ENCODE assay signal across 8 cellular contexts in the genomic region with DNA sequence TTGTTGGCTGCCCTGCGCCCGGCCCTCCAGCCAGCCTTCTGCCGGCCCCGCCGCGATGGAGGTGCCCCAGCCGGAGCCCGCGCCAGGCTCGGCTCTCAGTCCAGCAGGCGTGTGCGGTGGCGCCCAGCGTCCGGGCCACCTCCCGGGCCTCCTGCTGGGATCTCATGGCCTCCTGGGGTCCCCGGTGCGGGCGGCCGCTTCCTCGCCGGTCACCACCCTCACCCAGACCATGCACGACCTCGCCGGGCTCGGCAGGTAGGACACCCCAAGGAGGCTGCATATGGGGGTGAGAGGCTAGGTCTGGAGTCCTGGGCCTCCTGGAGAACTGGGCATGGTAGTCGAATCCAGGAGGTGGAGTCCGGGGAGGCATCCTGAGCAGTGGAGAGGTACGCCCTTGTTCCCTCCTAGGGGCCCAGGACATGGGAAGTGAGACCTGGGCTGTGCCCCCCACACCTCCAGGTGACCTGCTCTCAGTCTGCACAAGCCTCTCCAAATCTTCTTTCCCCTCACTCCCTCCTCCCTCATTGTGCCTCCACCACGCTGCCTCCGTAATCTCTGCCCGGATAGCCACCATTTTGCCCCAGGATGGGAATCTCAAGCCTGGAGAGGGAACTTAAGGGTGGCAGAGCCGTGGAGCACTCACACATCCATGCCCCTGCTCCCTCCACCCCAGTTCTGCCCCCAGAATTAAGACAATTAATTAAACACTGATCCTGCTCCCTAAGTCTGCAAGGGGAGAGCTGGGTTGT. TPM values are rescaled to one million over a fixed set of nuclear protein-coding genes. Genes with fewer than 3 reads are reported as not detected.
DNase-seq lines count a peak whose midpoint lies in the region; ATAC-seq and TF ChIP-seq lines count a peak whose summit lies in the region.

No MANE protein-coding gene starts in this region.

- H3K9me3 ChIP-seq in adipocyte (ENCODE audit: control insufficient read depth, low read length), result no peaks in the 10 kb centered on the region
- no peaks in the 10 kb centered on the region for H3K9me3 ChIP-seq in liver (ENCODE audit: control insufficient read depth in 4 of 4, low read length in 3 of 4)
- H3K9me3 ChIP-seq in upper lobe of left lung, result no peaks in the 10 kb centered on the region

- peak overlapping the region; percentile 86 for H3K9ac ChIP-seq in adipocyte (ENCODE audit: low read length)
- peak overlapping the region in 1 of 2 donors; percentile 71 for H3K9ac ChIP-seq in liver (ENCODE audit: low read depth in 1 of 2, low read length in 2 of 2)

- H3K36me3 ChIP-seq in adipocyte (ENCODE audit: control insufficient read depth, insufficient read depth, low read length, severe bottlenecking), result peaks cover 19% of the 10 kb centered on the region
- H3K36me3 ChIP-seq in liver (ENCODE audit: control insufficient read depth in 4 of 4, insufficient read depth in 3 of 4, low read depth in 1 of 4, low read length in 3 of 4), result peaks cover 0 to 2% (median 0%) of the 10 kb centered on the region in 4 donors
- H3K36me3 ChIP-seq in upper lobe of left lung, result peaks cover 0 to 30% (median 24%) of the 10 kb centered on the region in 4 donors

- H3K4me1 ChIP-seq in adipocyte (ENCODE audit: control insufficient read depth, insufficient read depth, low read length) (peaks cover 21% of the 10 kb centered on the region), liver (ENCODE audit: control insufficient read depth in 4 of 4, insufficient read depth in 4 of 4, low read length in 3 of 4) (peaks cover 10 to 30% (median 22%) of the 10 kb centered on the region in 4 donors), upper lobe of left lung (peaks cover 50 to 66% (median 58%) of the 10 kb centered on the region in 4 donors)

- H3K27ac ChIP-seq in liver (ENCODE audit: low read depth in 1 of 2, low read length in 2 of 2) (peak overlapping the region; percentile 25 to 29), upper lobe of left lung (peak overlapping the region; percentile 94 to 98 (median 96))

- no peak for TF ChIP-seq RAD21 in liver (IDR thresholded peaks at IDR 0.05)

- H3K4me3 ChIP-seq in GM12865 (ENCODE audit: low read depth, low read length) (peak overlapping the region; percentile 91), adipocyte (ENCODE audit: low read length) (peak overlapping the region; percentile 94), liver (ENCODE audit: low read depth in 1 of 3, low read length in 3 of 3) (peak overlapping the region; percentile 2 to 67 (median 54)), upper lobe of left lung (peak overlapping the region; percentile 27 to 96 (median 84))

- TF ChIP-seq POLR2A in upper lobe of left lung (IDR thresholded peaks at IDR 0.05), result no peak

- TF ChIP-seq CTCF in GM12865 (IDR thresholded peaks at IDR 0.05; ENCODE audit: insufficient read depth, low read depth, low read length, missing control alignments) (no peak), liver (IDR thresholded peaks at IDR 0.05; ENCODE audit: low read depth, low read length, missing input control) (no peak), upper lobe of left lung (IDR thresholded peaks at IDR 0.05) (no peak)

- H3K27me3 ChIP-seq in adipocyte (replicated peaks; ENCODE audit: control insufficient read depth, insufficient read depth, low read length) (no peaks in the 10 kb centered on the region), liver (ENCODE audit: control insufficient read depth in 4 of 4, insufficient read depth in 4 of 4, low read length in 3 of 4) (no peaks in the 10 kb centered on the region), upper lobe of left lung (no peaks in the 10 kb centered on the region)

- DNase-seq in GM12865 (ENCODE audit: low read depth), result no peak
- DNase-seq in adipocyte (ENCODE audit: low read depth), result no peak
- peak in 1 of 2 donors; percentile 88 for DNase-seq in upper lobe of left lung
- DNase-seq in NCI-H1930 (lab: John Stamatoyannopoulos, UW), result no peak
- DNase-seq in pons (ENCODE audit: low spot score), result no peak
- DNase-seq in SKM-1 treated with dmso at 0.1 percent for 144 hours (lab: John Stamatoyannopoulos, UW; ENCODE audit: unreplicated experiment), result no peak

- no peak for TF ChIP-seq EP300 in upper lobe of left lung (IDR thresholded peaks at IDR 0.05)

- 17% methylated on average over 33 of the region's 33 CpGs for WGBS in liver
- WGBS in upper lobe of left lung, 2 donors, result 44 to 46% methylated on average over 5 to 7 of the region's 33 CpGs

- ATAC-seq in HG03280 (IDR thresholded peaks at IDR 0.05; ENCODE audit: unreplicated experiment) (peak; percentile 1), upper lobe of left lung (ENCODE audit: low FRiP score in 2 of 2) (peak in 1 of 2 donors; percentile 5)

TF ChIP-seq in liver, 16 proteins besides CTCF, POLR2A, EP300 and RAD21:
- TF ChIP-seq HNF4A (conservative IDR thresholded peaks at IDR 0.05), result no peak
- no peak for TF ChIP-seq YY1 (IDR thresholded peaks at IDR 0.05)
- TF ChIP-seq TAF1 (conservative IDR thresholded peaks at IDR 0.05), result no peak
- no peak for TF ChIP-seq HNF4G (IDR thresholded peaks at IDR 0.05)
- TF ChIP-seq GABPA (IDR thresholded peaks at IDR 0.05 in 1 of 2, conservative IDR thresholded peaks at IDR 0.05 in 1 of 2), result no peak
- TF ChIP-seq, protein P1, sequence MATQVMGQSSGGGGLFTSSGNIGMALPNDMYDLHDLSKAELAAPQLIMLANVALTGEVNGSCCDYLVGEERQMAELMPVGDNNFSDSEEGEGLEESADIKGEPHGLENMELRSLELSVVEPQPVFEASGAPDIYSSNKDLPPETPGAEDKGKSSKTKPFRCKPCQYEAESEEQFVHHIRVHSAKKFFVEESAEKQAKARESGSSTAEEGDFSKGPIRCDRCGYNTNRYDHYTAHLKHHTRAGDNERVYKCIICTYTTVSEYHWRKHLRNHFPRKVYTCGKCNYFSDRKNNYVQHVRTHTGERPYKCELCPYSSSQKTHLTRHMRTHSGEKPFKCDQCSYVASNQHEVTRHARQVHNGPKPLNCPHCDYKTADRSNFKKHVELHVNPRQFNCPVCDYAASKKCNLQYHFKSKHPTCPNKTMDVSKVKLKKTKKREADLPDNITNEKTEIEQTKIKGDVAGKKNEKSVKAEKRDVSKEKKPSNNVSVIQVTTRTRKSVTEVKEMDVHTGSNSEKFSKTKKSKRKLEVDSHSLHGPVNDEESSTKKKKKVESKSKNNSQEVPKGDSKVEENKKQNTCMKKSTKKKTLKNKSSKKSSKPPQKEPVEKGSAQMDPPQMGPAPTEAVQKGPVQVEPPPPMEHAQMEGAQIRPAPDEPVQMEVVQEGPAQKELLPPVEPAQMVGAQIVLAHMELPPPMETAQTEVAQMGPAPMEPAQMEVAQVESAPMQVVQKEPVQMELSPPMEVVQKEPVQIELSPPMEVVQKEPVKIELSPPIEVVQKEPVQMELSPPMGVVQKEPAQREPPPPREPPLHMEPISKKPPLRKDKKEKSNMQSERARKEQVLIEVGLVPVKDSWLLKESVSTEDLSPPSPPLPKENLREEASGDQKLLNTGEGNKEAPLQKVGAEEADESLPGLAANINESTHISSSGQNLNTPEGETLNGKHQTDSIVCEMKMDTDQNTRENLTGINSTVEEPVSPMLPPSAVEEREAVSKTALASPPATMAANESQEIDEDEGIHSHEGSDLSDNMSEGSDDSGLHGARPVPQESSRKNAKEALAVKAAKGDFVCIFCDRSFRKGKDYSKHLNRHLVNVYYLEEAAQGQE (IDR thresholded peaks at IDR 0.05), result no peak
- TF ChIP-seq, protein P2, sequence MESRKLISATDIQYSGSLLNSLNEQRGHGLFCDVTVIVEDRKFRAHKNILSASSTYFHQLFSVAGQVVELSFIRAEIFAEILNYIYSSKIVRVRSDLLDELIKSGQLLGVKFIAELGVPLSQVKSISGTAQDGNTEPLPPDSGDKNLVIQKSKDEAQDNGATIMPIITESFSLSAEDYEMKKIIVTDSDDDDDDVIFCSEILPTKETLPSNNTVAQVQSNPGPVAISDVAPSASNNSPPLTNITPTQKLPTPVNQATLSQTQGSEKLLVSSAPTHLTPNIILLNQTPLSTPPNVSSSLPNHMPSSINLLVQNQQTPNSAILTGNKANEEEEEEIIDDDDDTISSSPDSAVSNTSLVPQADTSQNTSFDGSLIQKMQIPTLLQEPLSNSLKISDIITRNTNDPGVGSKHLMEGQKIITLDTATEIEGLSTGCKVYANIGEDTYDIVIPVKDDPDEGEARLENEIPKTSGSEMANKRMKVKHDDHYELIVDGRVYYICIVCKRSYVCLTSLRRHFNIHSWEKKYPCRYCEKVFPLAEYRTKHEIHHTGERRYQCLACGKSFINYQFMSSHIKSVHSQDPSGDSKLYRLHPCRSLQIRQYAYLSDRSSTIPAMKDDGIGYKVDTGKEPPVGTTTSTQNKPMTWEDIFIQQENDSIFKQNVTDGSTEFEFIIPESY (IDR thresholded peaks at IDR 0.05), result no peak
- TF ChIP-seq, protein P3, sequence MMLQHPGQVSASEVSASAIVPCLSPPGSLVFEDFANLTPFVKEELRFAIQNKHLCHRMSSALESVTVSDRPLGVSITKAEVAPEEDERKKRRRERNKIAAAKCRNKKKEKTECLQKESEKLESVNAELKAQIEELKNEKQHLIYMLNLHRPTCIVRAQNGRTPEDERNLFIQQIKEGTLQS (IDR thresholded peaks at IDR 0.05), result no peak
- TF ChIP-seq EGR1 (IDR thresholded peaks at IDR 0.05; ENCODE audit: low read depth in 2 of 2), result no peak
- no peak for TF ChIP-seq RXRA (IDR thresholded peaks at IDR 0.05)
- TF ChIP-seq, protein P4, sequence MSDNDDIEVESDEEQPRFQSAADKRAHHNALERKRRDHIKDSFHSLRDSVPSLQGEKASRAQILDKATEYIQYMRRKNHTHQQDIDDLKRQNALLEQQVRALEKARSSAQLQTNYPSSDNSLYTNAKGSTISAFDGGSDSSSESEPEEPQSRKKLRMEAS (IDR thresholded peaks at IDR 0.05), result no peak
- TF ChIP-seq NR2F2 (IDR thresholded peaks at IDR 0.05), result no peak
- no peak for TF ChIP-seq FOXA2 (IDR thresholded peaks at IDR 0.05)
- no peak for TF ChIP-seq FOXA1 (IDR thresholded peaks at IDR 0.05)
- no peak for TF ChIP-seq SP1 (IDR thresholded peaks at IDR 0.05)

RNA-seq across cellular contexts. Expression of a gene that starts 0.5 kb away (rescaled TPM):
- total RNA-seq in liver, result 10 to 100 TPM in 1 of 2 donors, 1 to 10 TPM in 1; 4.4 to 11.9 TPM
- polyA plus RNA-seq in liver, result 10 to 100 TPM in 1 of 2 donors, 1 to 10 TPM in 1; 6.5 to 12.9 TPM
- total RNA-seq in upper lobe of left lung, result 100 to 1,000 TPM in 3 of 6 donors, 10 to 100 TPM in 3; 45.5 to 151 (median 99.1) TPM

RNA-seq across cellular contexts. Expression of a gene that starts 10.1 kb away (rescaled TPM):
- total RNA-seq in liver (10 to 100 TPM; 20.3 to 30.5 TPM), upper lobe of left lung (100 to 1,000 TPM in 2 of 6 donors, 10 to 100 TPM in 4; 56.6 to 125 (median 89.7) TPM)
- 10 to 100 TPM in 1 of 2 donors, 1 to 10 TPM in 1; 4.5 to 32.4 TPM for polyA plus RNA-seq in liver

RNA-seq across cellular contexts. Expression of a gene that starts 15.4 kb away (rescaled TPM):
- total RNA-seq in liver (not detected), upper lobe of left lung (10 to 100 TPM in 1 of 6 donors, 1 to 10 TPM in 4, under 1 TPM in 1; 0.34 to 15.1 (median 5.4) TPM)
- polyA plus RNA-seq in liver, result not detected

RNA-seq across cellular contexts. Expression of a gene that starts 23.7 kb away (rescaled TPM):
- total RNA-seq in liver, result 10 to 100 TPM in 1 of 2 donors, 1 to 10 TPM in 1; 9.2 to 14.5 TPM
- 10 to 100 TPM in 1 of 2 donors, 1 to 10 TPM in 1; 9.1 to 13.1 TPM for polyA plus RNA-seq in liver
- total RNA-seq in upper lobe of left lung, result 10 to 100 TPM in 5 of 6 donors, 1 to 10 TPM in 1; 9.4 to 20.8 (median 14.7) TPM

RNA-seq across cellular contexts. Expression of a gene that starts 29.1 kb away (rescaled TPM):
- total RNA-seq in liver (10 to 100 TPM in 1 of 2 donors, 1 to 10 TPM in 1; 3.8 to 27.3 TPM), upper lobe of left lung (10 to 100 TPM in 5 of 6 donors, 1 to 10 TPM in 1; 6.7 to 41.9 (median 39.1) TPM)
- polyA plus RNA-seq in liver, result 10 to 100 TPM in 1 of 2 donors, 1 to 10 TPM in 1; 9.9 to 10.8 TPM
